Comparison of ENCODE assay signal across 9 cellular contexts in genomic region chr13:41465215-41465907, GRCh38. TPM values are rescaled to one million over a fixed set of nuclear protein-coding genes. Genes with fewer than 3 reads are reported as not detected.
DNase-seq lines count a peak whose midpoint lies in the region; ATAC-seq, FAIRE-seq and TF ChIP-seq lines count a peak whose summit lies in the region.
"Had no signal": no experiment of that assay in that cellular context is flagged by ENCODE, and none has a peak within 500 bp of the region (broad histone marks: within the 10 kb centered on the region; RNA-seq: fewer than 3 reads in every experiment).

No MANE protein-coding gene starts in this region.

- H3K9me3 ChIP-seq in pancreas (no peaks in the 10 kb centered on the region), thymus (ENCODE audit: control insufficient read depth) (no peaks in the 10 kb centered on the region)

- H3K4me3 Mint-ChIP-seq in activated CD4-positive, alpha-beta T cell treated with anti-CD3 and anti-CD28 coated beads for 36 hours, result peak overlapping the region; percentile 82

- no peaks in the 10 kb centered on the region for H3K4me1 ChIP-seq in pancreas
- H3K4me1 ChIP-seq in thymus (ENCODE audit: control insufficient read depth, insufficient read depth, low read length), result peaks cover 59% of the 10 kb centered on the region

- ATAC-seq in GM19468 (IDR thresholded peaks at IDR 0.05; ENCODE audit: extremely low read depth, unreplicated experiment) (peak; percentile 98), pancreas (peak in 3 of 4 donors; percentile 60 to 85 (median 81))
- ATAC-seq in activated CD4-positive, alpha-beta T cell treated with anti-CD3 and anti-CD28 coated beads for 36 hours, result peak; percentile 84

- FAIRE-seq in pancreas (lab: Jason Lieb, UNC), result no peak

- H3K27me3 ChIP-seq in HL-60 (ENCODE audit: insufficient read depth, poor library complexity, severe bottlenecking) (no peaks in the 10 kb centered on the region), pancreas (peaks cover 0 to 6% (median 0%) of the 10 kb centered on the region in 4 donors), thymus (ENCODE audit: control insufficient read depth, insufficient read depth) (no peaks in the 10 kb centered on the region)

- no peaks in the 10 kb centered on the region for H3K9me3 Mint-ChIP-seq in activated CD4-positive, alpha-beta T cell treated with anti-CD3 and anti-CD28 coated beads for 36 hours (ENCODE audit: low read depth)

- peaks cover 91% of the 10 kb centered on the region for H3K4me1 Mint-ChIP-seq in activated CD4-positive, alpha-beta T cell treated with anti-CD3 and anti-CD28 coated beads for 36 hours

- TF ChIP-seq CTCF in HL-60 (IDR thresholded peaks at IDR 0.05; ENCODE audit: insufficient read depth, low read length) (no peak), pancreas (IDR thresholded peaks at IDR 0.05) (no peak)

- H3K4me3 ChIP-seq in HL-60 (replicated peaks; ENCODE audit: insufficient read depth, low read length), result no peak overlapping the region
- no peak overlapping the region for H3K4me3 ChIP-seq in pancreas
- H3K4me3 ChIP-seq in thymus (ENCODE audit: low read length), result peak overlapping the region; percentile 9

- CTCF ChIA-PET in activated CD4-positive, alpha-beta T cell treated with anti-CD3 and anti-CD28 coated beads for 36 hours (lab: Charles Lee), result interaction anchor here (0.7 to 1.2 kb wide), 6 partner anchors 12 to 34 kb away, joined by 3 to 4 read pairs (median 4); no protein-coding TSS in a partner anchor

- H3K27ac Mint-ChIP-seq in activated CD4-positive, alpha-beta T cell treated with anti-CD3 and anti-CD28 coated beads for 36 hours, result peak overlapping the region; percentile 98

- H3K36me3 ChIP-seq in pancreas (no peaks in the 10 kb centered on the region), thymus (ENCODE audit: control insufficient read depth, insufficient read depth) (peaks cover 27% of the 10 kb centered on the region)

- intact Hi-C loops in activated CD4-positive, alpha-beta T cell treated with anti-CD3 and anti-CD28 coated beads for 36 hours (cut with DNase I, micrococcal nuclease), result loop anchor here (1.0 to 10.0 kb wide), 9 partner anchors 8 to 1527 kb away; partner anchors contain the start of genes AKAP11 (in 1 of the 2), DGKH (in 1 of the 2), EPSTI1 (in 1 of the 2) and RGCC (in 1 of the 2)
- intact Hi-C loops in pancreas (cut with DNase I), result no loop called here

- peak overlapping the region; percentile 64 for H3K27ac ChIP-seq in HL-60 (replicated peaks)
- H3K27ac ChIP-seq in cingulate gyrus (ENCODE audit: low read depth, low read length), result peak overlapping the region; percentile 80
- peak overlapping the region in 1 of 4 donors; percentile 33 for H3K27ac ChIP-seq in pancreas
- peak overlapping the region; percentile 99 for H3K27ac ChIP-seq in thymus (ENCODE audit: low read depth)

- H3K27me3 Mint-ChIP-seq in activated CD4-positive, alpha-beta T cell treated with anti-CD3 and anti-CD28 coated beads for 36 hours, result no peaks in the 10 kb centered on the region

- POLR2A ChIA-PET in activated CD4-positive, alpha-beta T cell treated with anti-CD3 and anti-CD28 coated beads for 36 hours (lab: Charles Lee), result interaction anchor here (1.0 to 1.5 kb wide), 3 partner anchors 8 to 33 kb away, joined by 3 to 9 read pairs (median 9); partner anchors contain the start of gene RGCC

- peaks cover 87% of the 10 kb centered on the region for H3K36me3 Mint-ChIP-seq in activated CD4-positive, alpha-beta T cell treated with anti-CD3 and anti-CD28 coated beads for 36 hours (ENCODE audit: low read depth)

- peak; percentile 46 for DNase-seq in Ammon's horn (ENCODE audit: low spot score)
- DNase-seq in HL-60 (ENCODE audit: low read depth in 1 of 2, low spot score in 1 of 2), result peak; percentile 62 to 92
- peak; percentile 95 for DNase-seq in activated CD4-positive, alpha-beta T cell treated with anti-CD3 and anti-CD28 coated beads for 36 hours
- DNase-seq in pancreas, result no peak
- no peak for DNase-seq in NCI-H2227 (lab: John Stamatoyannopoulos, UW; ENCODE audit: unreplicated experiment)

- 83 to 87% methylated on average over 4 of the region's 4 CpGs for WGBS in pancreas, 2 donors
- 4% methylated on average over 4 of the region's 4 CpGs for WGBS in thymus

RNA-seq across cellular contexts. Expression of gene RGCC, which starts 8.0 kb away (rescaled TPM):
- 100 to 1,000 TPM; 134 to 146 TPM for total RNA-seq in activated CD4-positive, alpha-beta T cell treated with anti-CD3 and anti-CD28 coated beads for 36 hours
- total RNA-seq in pancreas, result 10 to 100 TPM in 2 of 6 donors, 1 to 10 TPM in 4; 3.2 to 15.3 (median 6.5) TPM
- polyA plus RNA-seq in pancreas (10 to 100 TPM in 1 of 2 donors, 1 to 10 TPM in 1; 7.0 to 22.9 TPM), thymus (50.1 TPM)
- polyA plus RNA-seq: neural cell had no signal

Comparison
In these comparisons a context has a peak if more than half of its experiments do, and no peak if none do; other contexts are left out.
1. DNase-seq: peak in Ammon's horn (single experiment), HL-60 (2 of 2) and activated CD4-positive, alpha-beta T cell treated with anti-CD3 and anti-CD28 coated beads for 36 hours (single experiment); none in pancreas (0 of 6) and NCI-H2227 (single experiment).
2. RNA of gene RGCC, which starts 8.0 kb away (total RNA-seq): 134 to 146 TPM in activated CD4-positive, alpha-beta T cell treated with anti-CD3 and anti-CD28 coated beads for 36 hours; 3.2 to 15.3 TPM in pancreas; every median in the first group is over 4 times any median in the second.
3. intact Hi-C loops: an anchor here in activated CD4-positive, alpha-beta T cell treated with anti-CD3 and anti-CD28 coated beads for 36 hours (1.0 to 10.0 kb wide); none called in pancreas.
4. Peak in every context shown above with its lines, with median percentiles within 50 percentile points of each other: ATAC-seq.